Comparison of ENCODE assay signal across 1 cellular context in genomic region chr1:26695417-26696190, GRCh38.
TF ChIP-seq lines count a peak whose summit lies in the region.

TSS of gene ARID1A (plus strand) at chr1:26696015. CDS start at chr1:26696404, 389 bp downstream.

TF ChIP-seq in GM12878, 131 proteins besides CTCF, POLR2A, EP300 and RAD21 (continued from another document and continues in another):
- TF ChIP-seq, protein P1, sequence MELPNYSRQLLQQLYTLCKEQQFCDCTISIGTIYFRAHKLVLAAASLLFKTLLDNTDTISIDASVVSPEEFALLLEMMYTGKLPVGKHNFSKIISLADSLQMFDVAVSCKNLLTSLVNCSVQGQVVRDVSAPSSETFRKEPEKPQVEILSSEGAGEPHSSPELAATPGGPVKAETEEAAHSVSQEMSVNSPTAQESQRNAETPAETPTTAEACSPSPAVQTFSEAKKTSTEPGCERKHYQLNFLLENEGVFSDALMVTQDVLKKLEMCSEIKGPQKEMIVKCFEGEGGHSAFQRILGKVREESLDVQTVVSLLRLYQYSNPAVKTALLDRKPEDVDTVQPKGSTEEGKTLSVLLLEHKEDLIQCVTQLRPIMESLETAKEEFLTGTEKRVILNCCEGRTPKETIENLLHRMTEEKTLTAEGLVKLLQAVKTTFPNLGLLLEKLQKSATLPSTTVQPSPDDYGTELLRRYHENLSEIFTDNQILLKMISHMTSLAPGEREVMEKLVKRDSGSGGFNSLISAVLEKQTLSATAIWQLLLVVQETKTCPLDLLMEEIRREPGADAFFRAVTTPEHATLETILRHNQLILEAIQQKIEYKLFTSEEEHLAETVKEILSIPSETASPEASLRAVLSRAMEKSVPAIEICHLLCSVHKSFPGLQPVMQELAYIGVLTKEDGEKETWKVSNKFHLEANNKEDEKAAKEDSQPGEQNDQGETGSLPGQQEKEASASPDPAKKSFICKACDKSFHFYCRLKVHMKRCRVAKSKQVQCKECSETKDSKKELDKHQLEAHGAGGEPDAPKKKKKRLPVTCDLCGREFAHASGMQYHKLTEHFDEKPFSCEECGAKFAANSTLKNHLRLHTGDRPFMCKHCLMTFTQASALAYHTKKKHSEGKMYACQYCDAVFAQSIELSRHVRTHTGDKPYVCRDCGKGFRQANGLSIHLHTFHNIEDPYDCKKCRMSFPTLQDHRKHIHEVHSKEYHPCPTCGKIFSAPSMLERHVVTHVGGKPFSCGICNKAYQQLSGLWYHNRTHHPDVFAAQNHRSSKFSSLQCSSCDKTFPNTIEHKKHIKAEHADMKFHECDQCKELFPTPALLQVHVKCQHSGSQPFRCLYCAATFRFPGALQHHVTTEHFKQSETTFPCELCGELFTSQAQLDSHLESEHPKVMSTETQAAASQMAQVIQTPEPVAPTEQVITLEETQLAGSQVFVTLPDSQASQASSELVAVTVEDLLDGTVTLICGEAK (IDR thresholded peaks at IDR 0.05; ENCODE audit: borderline replicate concordance): peak; percentile 67
- no peak for TF ChIP-seq EZH2 (IDR thresholded peaks at IDR 0.05; ENCODE audit: borderline replicate concordance, control insufficient read depth, low read depth, low read length)
- peak; percentile 80; the same call in 1 of the 2 replicates for TF ChIP-seq IRF4 (IDR thresholded peaks at IDR 0.05; ENCODE audit: low read depth, low read length)
- peak; percentile 77; the same call in 1 of the 2 replicates for TF ChIP-seq TBL1XR1 (IDR thresholded peaks at IDR 0.05; ENCODE audit: low read depth, low read length)
- TF ChIP-seq BCLAF1 (IDR thresholded peaks at IDR 0.05): no peak
- peak; percentile 89 for TF ChIP-seq NKRF (conservative IDR thresholded peaks at IDR 0.05)
- no peak for TF ChIP-seq ZNF622 (IDR thresholded peaks at IDR 0.05)
- TF ChIP-seq SMC3 (IDR thresholded peaks at IDR 0.05; ENCODE audit: borderline replicate concordance, low read length): peak; percentile 29
- TF ChIP-seq ZNF217 (IDR thresholded peaks at IDR 0.05): 0 out of 2 replicates have a peak, but pooled peaks have one; percentile 19
- TF ChIP-seq MXI1 (IDR thresholded peaks at IDR 0.05; ENCODE audit: low read depth, low read length): peak; percentile 84
- TF ChIP-seq MYC (IDR thresholded peaks at IDR 0.05; ENCODE audit: insufficient read depth, insufficient read length, insufficient replicate concordance, low read length, severe bottlenecking): peak; percentile 97
- TF ChIP-seq RUNX3 (IDR thresholded peaks at IDR 0.05; ENCODE audit: low read length): no peak
- TF ChIP-seq NBN (IDR thresholded peaks at IDR 0.05): peak; percentile 83
- peak; percentile 77 for TF ChIP-seq EED (IDR thresholded peaks at IDR 0.05; ENCODE audit: low read depth)
- TF ChIP-seq JUND (IDR thresholded peaks at IDR 0.05; ENCODE audit: low read depth, low read length): peak; percentile 55; the same call in 1 of the 2 replicates
- no peak for TF ChIP-seq ETV6 (conservative IDR thresholded peaks at IDR 0.05 in 1 of 2, IDR thresholded peaks at IDR 0.05 in 1 of 2; ENCODE audit: borderline replicate concordance in 1 of 2, low read depth in 1 of 2)
- TF ChIP-seq, protein P2, sequence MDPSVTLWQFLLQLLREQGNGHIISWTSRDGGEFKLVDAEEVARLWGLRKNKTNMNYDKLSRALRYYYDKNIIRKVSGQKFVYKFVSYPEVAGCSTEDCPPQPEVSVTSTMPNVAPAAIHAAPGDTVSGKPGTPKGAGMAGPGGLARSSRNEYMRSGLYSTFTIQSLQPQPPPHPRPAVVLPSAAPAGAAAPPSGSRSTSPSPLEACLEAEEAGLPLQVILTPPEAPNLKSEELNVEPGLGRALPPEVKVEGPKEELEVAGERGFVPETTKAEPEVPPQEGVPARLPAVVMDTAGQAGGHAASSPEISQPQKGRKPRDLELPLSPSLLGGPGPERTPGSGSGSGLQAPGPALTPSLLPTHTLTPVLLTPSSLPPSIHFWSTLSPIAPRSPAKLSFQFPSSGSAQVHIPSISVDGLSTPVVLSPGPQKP (IDR thresholded peaks at IDR 0.05; ENCODE audit: low read depth, low read length): peak; percentile 67
- peak; percentile 79; the same call in 1 of the 2 replicates for TF ChIP-seq HSF1 (IDR thresholded peaks at IDR 0.05; ENCODE audit: low read depth, low read length)
- TF ChIP-seq YY1 (IDR thresholded peaks at IDR 0.05; ENCODE audit: low read depth, low read length): peak; percentile 98
- TF ChIP-seq IKZF1 (conservative IDR thresholded peaks at IDR 0.05): peak; percentile 97
- TF ChIP-seq ZBTB4 (CRISPR knock-in tag; IDR thresholded peaks at IDR 0.05): no peak
- peak; percentile 95; the same call in 1 of the 2 replicates for TF ChIP-seq ZNF207 (IDR thresholded peaks at IDR 0.05; ENCODE audit: borderline replicate concordance)
- TF ChIP-seq RB1 (IDR thresholded peaks at IDR 0.05; ENCODE audit: borderline replicate concordance): peak; percentile 96; the same call in 1 of the 2 replicates
- no peak for TF ChIP-seq ATF7 (IDR thresholded peaks at IDR 0.05; ENCODE audit: low read depth)
- peak; percentile 98 for TF ChIP-seq ZSCAN29 (IDR thresholded peaks at IDR 0.05)
- no peak for TF ChIP-seq FOXK2 (IDR thresholded peaks at IDR 0.05)
- peak; percentile 65 for TF ChIP-seq CBFB (IDR thresholded peaks at IDR 0.05; ENCODE audit: low read depth)
- TF ChIP-seq TARDBP (IDR thresholded peaks at IDR 0.05; ENCODE audit: borderline replicate concordance): peak; percentile 73
- TF ChIP-seq POLR2AphosphoS5 (IDR thresholded peaks at IDR 0.05; ENCODE audit: low read length): peak; percentile 91; the same call in 1 of the 2 replicates
- no peak for TF ChIP-seq CEBPB (IDR thresholded peaks at IDR 0.05; ENCODE audit: borderline replicate concordance in 1 of 2, low read depth in 2 of 2, low read length in 2 of 2)
- peak; percentile 49; the same call in 1 of the 2 replicates for TF ChIP-seq SREBF1 (IDR thresholded peaks at IDR 0.05; ENCODE audit: low read length)
- TF ChIP-seq PKNOX1 (IDR thresholded peaks at IDR 0.05): peak; percentile 12; the same call in 1 of the 2 replicates
- TF ChIP-seq STAT1 (conservative IDR thresholded peaks at IDR 0.05): 0 out of 2 replicates have a peak, but pooled peaks have one; percentile 92
- TF ChIP-seq SRF (IDR thresholded peaks at IDR 0.05; ENCODE audit: low read depth in 2 of 2, low read length in 2 of 2): 0 out of 4 replicates have a peak, but pooled peaks of 1 of the 2 experiments have one; percentile 20
- TF ChIP-seq SKIL (IDR thresholded peaks at IDR 0.05; ENCODE audit: low read depth, poor library complexity, severe bottlenecking): no peak
- no peak for TF ChIP-seq RAD51 (IDR thresholded peaks at IDR 0.05)
- no peak for TF ChIP-seq PAX8 (IDR thresholded peaks at IDR 0.05)
- TF ChIP-seq MEF2A (IDR thresholded peaks at IDR 0.05; ENCODE audit: insufficient read depth, low read depth, low read length): peak; percentile 79
- peak; percentile 93 for TF ChIP-seq CHD2 (IDR thresholded peaks at IDR 0.05; ENCODE audit: borderline replicate concordance, low read depth, low read length)
- TF ChIP-seq IKZF2 (IDR thresholded peaks at IDR 0.05): peak; percentile 79 to 82
- no peak for TF ChIP-seq NRF1 (conservative IDR thresholded peaks at IDR 0.05; ENCODE audit: low read depth, low read length)
- TF ChIP-seq LARP7 (IDR thresholded peaks at IDR 0.05): peak; percentile 99
- TF ChIP-seq TCF12 (IDR thresholded peaks at IDR 0.05; ENCODE audit: low read depth, low read length): peak; percentile 76; the same call in 1 of the 2 replicates
- TF ChIP-seq E2F4 (IDR thresholded peaks at IDR 0.05; ENCODE audit: low read depth, low read length): peak; percentile 50; the same call in 1 of the 2 replicates
